In genomic region chr6:24933868-24934401, GRCh38 we compare ENCODE assay signal across 8 cellular contexts. TPM values are rescaled to one million over a fixed set of nuclear protein-coding genes. Genes with fewer than 3 reads are reported as not detected.
DNase-seq lines count a peak whose midpoint lies in the region; ATAC-seq, FAIRE-seq and TF ChIP-seq lines count a peak whose summit lies in the region.

No MANE protein-coding gene starts in this region.

- H3K79me2 ChIP-seq in KMS-11 (ENCODE audit: insufficient read depth, low read depth): no peaks in the 10 kb centered on the region
- H3K79me2 ChIP-seq in HepG2 (ENCODE audit: insufficient read depth, low read length): no peaks in the 10 kb centered on the region

- H3K9me3 Mint-ChIP-seq in activated T-helper 1 cell treated with anti-CD3 and anti-CD28 coated beads, Interleukin-12 subunit alpha, Interleukin-12 subunit beta, Interleukin-2, Interleukin-4 antibody, amounts not matched to agents 30 ng/mL and 10 ng/mL and 1 ng/mL, durations not matched to agents 14 hours and 24 hours and 36 hours: no peaks in the 10 kb centered on the region

- peak; percentile 36 for FAIRE-seq in HepG2 (lab: Jason Lieb, UNC)

- in situ Hi-C loops in HepG2 (cut with HindIII; ENCODE audit: extremely low pct_ligation_motif_present, low pct_unique_long_range_greater_than_20kb): no loop called here

- no peaks in the 10 kb centered on the region for H4K20me1 ChIP-seq in KMS-11 (ENCODE audit: insufficient read depth)
- no peaks in the 10 kb centered on the region for H4K20me1 ChIP-seq in HepG2 (ENCODE audit: insufficient read depth, low read length)

- no peak overlapping the region for H3K27ac ChIP-seq in KMS-11
- no peak overlapping the region for H3K27ac ChIP-seq in HepG2 (ENCODE audit: extremely low read length, insufficient read depth, low read length)

- TF ChIP-seq RAD21 in HepG2 (CRISPR knock-in tag; IDR thresholded peaks at IDR 0.05): no peak

- DNase-seq in NCI-H146 (lab: John Stamatoyannopoulos, UW) (peak; percentile 55), NCI-H146 treated with DMSO at 0.1 percent for 48 hours (lab: John Stamatoyannopoulos, UW; ENCODE audit: unreplicated experiment) (no peak), HepG2 (ENCODE audit: low spot score) (peak; percentile 43), NCI-H187 (lab: John Stamatoyannopoulos, UW) (no peak)
- DNase-seq in activated T-helper 1 cell treated with anti-CD3 and anti-CD28 coated beads, Interleukin-12 subunit alpha, Interleukin-12 subunit beta, Interleukin-2, Interleukin-4 antibody, amounts not matched to agents 30 ng/mL and 10 ng/mL and 1 ng/mL, durations not matched to agents 14 hours and 24 hours and 36 hours (ENCODE audit: low spot score): no peak

- H3K27ac Mint-ChIP-seq in activated T-helper 1 cell treated with anti-CD3 and anti-CD28 coated beads, Interleukin-12 subunit alpha, Interleukin-12 subunit beta, Interleukin-2, Interleukin-4 antibody, amounts not matched to agents 30 ng/mL and 10 ng/mL and 1 ng/mL, durations not matched to agents 14 hours and 24 hours and 36 hours: peak overlapping the region; percentile 96

- H3K4me1 ChIP-seq in KMS-11 (ENCODE audit: low read depth, poor library complexity, severe bottlenecking) (peaks cover 18% of the 10 kb centered on the region), HepG2 (ENCODE audit: insufficient read depth, low read length) (no peaks in the 10 kb centered on the region)

- CTCF ChIA-PET in HepG2 (lab: Yijun Ruan, JAX; ENCODE audit: low intra/inter-chr PET ratio, low total read pairs): no interaction called here

- TF ChIP-seq EP300 in HepG2 (IDR thresholded peaks at IDR 0.05; ENCODE audit: low read depth in 2 of 2, low read length in 2 of 2) (no peak), HepG2 (CRISPR knock-in tag; IDR thresholded peaks at IDR 0.05; ENCODE audit: borderline replicate concordance) (no peak)

- H3K4me3 Mint-ChIP-seq in activated T-helper 1 cell treated with anti-CD3 and anti-CD28 coated beads, Interleukin-12 subunit alpha, Interleukin-12 subunit beta, Interleukin-2, Interleukin-4 antibody, amounts not matched to agents 30 ng/mL and 10 ng/mL and 1 ng/mL, durations not matched to agents 14 hours and 24 hours and 36 hours: peak overlapping the region; percentile 97

- no peak for TF ChIP-seq POLR2A in HepG2 (IDR thresholded peaks at IDR 0.05; ENCODE audit: insufficient read depth in 1 of 2, low read depth in 2 of 2, low read length in 2 of 2)

- H3K4me2 ChIP-seq in KMS-11: no peak overlapping the region
- no peak overlapping the region for H3K4me2 ChIP-seq in HepG2 (ENCODE audit: low read depth, low read length)

- POLR2A ChIA-PET in HepG2 (lab: Yijun Ruan, JAX): no interaction called here

- no TSS peak for BruUV-seq in HepG2 (replicated peaks; lab: Mats Ljungman, UMichigan)

- H3K9me3 ChIP-seq in HepG2 (ENCODE audit: low read length): no peaks in the 10 kb centered on the region

- H3K9ac ChIP-seq in KMS-11 (no peak overlapping the region), HepG2 (ENCODE audit: insufficient read depth, low read depth, low read length) (no peak overlapping the region)

- H3K27me3 ChIP-seq in KMS-11 (ENCODE audit: insufficient read depth, low read depth) (no peaks in the 10 kb centered on the region), HepG2 (ENCODE audit: control insufficient read depth in 1 of 2, insufficient read depth in 2 of 2, low read length in 2 of 2) (peaks cover 0 to 5% of the 10 kb centered on the region in 2 experiments; a peak in 1 of 5 replicates)

- H3K36me3 Mint-ChIP-seq in activated T-helper 1 cell treated with anti-CD3 and anti-CD28 coated beads, Interleukin-12 subunit alpha, Interleukin-12 subunit beta, Interleukin-2, Interleukin-4 antibody, amounts not matched to agents 30 ng/mL and 10 ng/mL and 1 ng/mL, durations not matched to agents 14 hours and 24 hours and 36 hours (ENCODE audit: low read depth): peaks cover 6% of the 10 kb centered on the region

- H3K4me3 ChIP-seq in KMS-11 (IDR thresholded peaks at IDR 0.05; ENCODE audit: insufficient read depth, low read depth, low read length) (no peak overlapping the region), HepG2 (replicated peaks in 1 of 3; ENCODE audit: insufficient read depth in 1 of 3, low read depth in 2 of 3, low read length in 3 of 3) (no peak overlapping the region)

- 18% methylated on average over 7 of the region's 7 CpGs for WGBS in HepG2 (ENCODE audit: low lambda C conversion rate)

- TF ChIP-seq CTCF in KMS-11 (conservative IDR thresholded peaks at IDR 0.05; ENCODE audit: low read depth, low read length): peak; percentile 71
- TF ChIP-seq CTCF in HepG2 (CRISPR knock-in tag; IDR thresholded peaks at IDR 0.05): peak; percentile 51

- H3K27me3 Mint-ChIP-seq in activated T-helper 1 cell treated with anti-CD3 and anti-CD28 coated beads, Interleukin-12 subunit alpha, Interleukin-12 subunit beta, Interleukin-2, Interleukin-4 antibody, amounts not matched to agents 30 ng/mL and 10 ng/mL and 1 ng/mL, durations not matched to agents 14 hours and 24 hours and 36 hours (ENCODE audit: insufficient read depth): no peaks in the 10 kb centered on the region

- H2AFZ ChIP-seq in KMS-11 (ENCODE audit: low read depth) (no peak overlapping the region), HepG2 (ENCODE audit: low read length) (no peak overlapping the region)

- intact Hi-C loops in activated T-helper 1 cell treated with anti-CD3 and anti-CD28 coated beads, Interleukin-12 subunit alpha, Interleukin-12 subunit beta, Interleukin-2, Interleukin-4 antibody, amounts not matched to agents 30 ng/mL and 10 ng/mL and 1 ng/mL, durations not matched to agents 14 hours and 24 hours and 36 hours (cut with micrococcal nuclease): loop anchor here (2.0 to 10.0 kb wide), 3 partner anchors 25 to 1031 kb away; partner anchors contain the start of gene TRIM38
- intact Hi-C loops in HepG2 (cut with micrococcal nuclease; ENCODE audit: unreplicated experiment): no loop called here

- H3K36me3 ChIP-seq in KMS-11 (ENCODE audit: insufficient read depth) (no peaks in the 10 kb centered on the region), HepG2 (replicated peaks in 1 of 2; ENCODE audit: control insufficient read depth in 1 of 2, insufficient read depth in 2 of 2, low read length in 2 of 2) (no peaks in the 10 kb centered on the region)

- ATAC-seq in HepG2: peak; percentile 92
- ATAC-seq in HG02642 (IDR thresholded peaks at IDR 0.05; ENCODE audit: poor library complexity, unreplicated experiment): no peak
- no peak for ATAC-seq in HG03469 (IDR thresholded peaks at IDR 0.05; ENCODE audit: unreplicated experiment)

- H3K4me1 Mint-ChIP-seq in activated T-helper 1 cell treated with anti-CD3 and anti-CD28 coated beads, Interleukin-12 subunit alpha, Interleukin-12 subunit beta, Interleukin-2, Interleukin-4 antibody, amounts not matched to agents 30 ng/mL and 10 ng/mL and 1 ng/mL, durations not matched to agents 14 hours and 24 hours and 36 hours (ENCODE audit: low read depth): peaks cover 91% of the 10 kb centered on the region

TF ChIP-seq in HepG2, 621 proteins besides CTCF, POLR2A, EP300 and RAD21 (continues in another document):
- TF ChIP-seq GATAD1 (CRISPR knock-in tag; IDR thresholded peaks at IDR 0.05): no peak
- TF ChIP-seq, protein P1, sequence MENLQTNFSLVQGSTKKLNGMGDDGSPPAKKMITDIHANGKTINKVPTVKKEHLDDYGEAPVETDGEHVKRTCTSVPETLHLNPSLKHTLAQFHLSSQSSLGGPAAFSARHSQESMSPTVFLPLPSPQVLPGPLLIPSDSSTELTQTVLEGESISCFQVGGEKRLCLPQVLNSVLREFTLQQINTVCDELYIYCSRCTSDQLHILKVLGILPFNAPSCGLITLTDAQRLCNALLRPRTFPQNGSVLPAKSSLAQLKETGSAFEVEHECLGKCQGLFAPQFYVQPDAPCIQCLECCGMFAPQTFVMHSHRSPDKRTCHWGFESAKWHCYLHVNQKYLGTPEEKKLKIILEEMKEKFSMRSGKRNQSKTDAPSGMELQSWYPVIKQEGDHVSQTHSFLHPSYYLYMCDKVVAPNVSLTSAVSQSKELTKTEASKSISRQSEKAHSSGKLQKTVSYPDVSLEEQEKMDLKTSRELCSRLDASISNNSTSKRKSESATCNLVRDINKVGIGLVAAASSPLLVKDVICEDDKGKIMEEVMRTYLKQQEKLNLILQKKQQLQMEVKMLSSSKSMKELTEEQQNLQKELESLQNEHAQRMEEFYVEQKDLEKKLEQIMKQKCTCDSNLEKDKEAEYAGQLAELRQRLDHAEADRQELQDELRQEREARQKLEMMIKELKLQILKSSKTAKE (CRISPR knock-in tag; IDR thresholded peaks at IDR 0.05; ENCODE audit: borderline replicate concordance): no peak
- peak; percentile 35 for TF ChIP-seq XRCC5 (optimal IDR thresholded peaks at IDR 0.05; ENCODE audit: low read length)
- TF ChIP-seq CENPT (CRISPR knock-in tag; IDR thresholded peaks at IDR 0.05; ENCODE audit: low read depth): no peak
- no peak for TF ChIP-seq MEIS2 (CRISPR knock-in tag; IDR thresholded peaks at IDR 0.05)
- TF ChIP-seq HIVEP1 (CRISPR knock-in tag; IDR thresholded peaks at IDR 0.05): no peak

RNA-seq across cellular contexts. Expression of gene RIPOR2, which starts 1.8 kb away (rescaled TPM):
- 30.8 and 31.1 TPM in 2 replicates for total RNA-seq in activated T-helper 1 cell treated with anti-CD3 and anti-CD28 coated beads, Interleukin-12 subunit alpha, Interleukin-12 subunit beta, Interleukin-2, Interleukin-4 antibody, amounts not matched to agents 30 ng/mL and 10 ng/mL and 1 ng/mL, durations not matched to agents 14 hours and 24 hours and 36 hours
- total RNA-seq in HepG2 (2016; rRNA removed; fragmentation: Illumina TruSeq; extraction: Trizol): 0.02 and 0.06 TPM in 2 replicates
- total RNA-seq in HepG2 (2016; cell fraction: cytosol; rRNA removed; fragmentation: Illumina TruSeq; extraction: Trizol; ENCODE audit: low read depth): not detected in 2 replicates
- 0.03 and 0.09 TPM in 2 replicates for total RNA-seq in HepG2 (2016; cell fraction: insoluble cytoplasmic fraction; rRNA removed; fragmentation: Illumina TruSeq; extraction: Trizol)
- not detected in 2 replicates for total RNA-seq in HepG2 (2016; cell fraction: membrane; rRNA removed; fragmentation: Illumina TruSeq; extraction: Trizol)
- not detected in 2 replicates for total RNA-seq in HepG2 (2016; cell fraction: nucleus; rRNA removed; fragmentation: Illumina TruSeq; extraction: Trizol)
- 0.05 and 0.16 TPM in 2 replicates for polyA plus RNA-seq in HepG2 (2011; rRNA removed)
- polyA plus RNA-seq in HepG2 (2011; cell fraction: cytosol; rRNA removed): 0.01 and 0.03 TPM in 2 replicates
- not detected in 2 replicates for polyA plus RNA-seq in HepG2 (2011; cell fraction: nucleus; rRNA removed)
- polyA plus RNA-seq in HepG2 (2012): 0.05 TPM in 2 replicates
- polyA plus RNA-seq in HepG2 (2016; cell fraction: cytosol; fragmentation: Illumina TruSeq; extraction: Trizol; ENCODE audit: low read depth): 0.02 TPM in 1 of 2 replicates, not detected in the other
- polyA plus RNA-seq in HepG2 (2016; cell fraction: insoluble cytoplasmic fraction; fragmentation: Illumina TruSeq; extraction: Trizol; ENCODE audit: low read depth): 0.07 TPM in 1 of 2 replicates, not detected in the other
- 0.03 TPM in 1 of 2 replicates, not detected in the other for polyA plus RNA-seq in HepG2 (2016; cell fraction: membrane; fragmentation: Illumina TruSeq; extraction: Trizol; ENCODE audit: low read depth)
- 0.18 TPM in 1 of 2 replicates, not detected in the other for polyA plus RNA-seq in HepG2 (2016; cell fraction: nucleus; fragmentation: Illumina TruSeq; extraction: Trizol; ENCODE audit: insufficient read depth, low read depth)
- 0.33 TPM in 1 of 2 replicates, not detected in the other for polyA minus RNA-seq in HepG2 (2011; rRNA and poly(A)+ RNA removed; ENCODE audit: low replicate concordance)
- not detected in 2 replicates for polyA minus RNA-seq in HepG2 (2011; cell fraction: cytosol; rRNA and poly(A)+ RNA removed)
- polyA minus RNA-seq in HepG2 (2011; cell fraction: nucleus; rRNA and poly(A)+ RNA removed): not detected in 2 replicates

Comparison
In these comparisons a context has a peak if more than half of its experiments do, and no peak if none do; other contexts are left out.
1. DNase-seq: peak in NCI-H146 (single experiment) and HepG2 (single experiment); none in NCI-H146 treated with DMSO at 0.1 percent for 48 hours (single experiment), activated T-helper 1 cell treated with anti-CD3 and anti-CD28 coated beads, Interleukin-12 subunit alpha, Interleukin-12 subunit beta, Interleukin-2, Interleukin-4 antibody, amounts not matched to agents 30 ng/mL and 10 ng/mL and 1 ng/mL, durations not matched to agents 14 hours and 24 hours and 36 hours (single experiment) and NCI-H187 (0 of 2).
2. RNA of gene RIPOR2, which starts 1.8 kb away (total RNA-seq): 30.8 to 31.1 TPM in activated T-helper 1 cell treated with anti-CD3 and anti-CD28 coated beads, Interleukin-12 subunit alpha, Interleukin-12 subunit beta, Interleukin-2, Interleukin-4 antibody, amounts not matched to agents 30 ng/mL and 10 ng/mL and 1 ng/mL, durations not matched to agents 14 hours and 24 hours and 36 hours; 0.02 to 0.09 TPM in HepG2; every median in the first group is over 10 times any median in the second.